ENCODE assay signal across 8 cellular contexts in genomic region chr20:845967-846893, GRCh38. TPM values are rescaled to one million over a fixed set of nuclear protein-coding genes. Genes with fewer than 3 reads are reported as not detected.
DNase-seq lines count a peak whose midpoint lies in the region; FAIRE-seq and TF ChIP-seq lines count a peak whose summit lies in the region.

No MANE protein-coding gene starts in this region.

- H3K36me3 ChIP-seq in Peyer's patch (no peaks in the 10 kb centered on the region), H1 (ENCODE audit: control insufficient read depth in 2 of 4, insufficient read depth in 4 of 4, low read length in 3 of 4) (no peaks in the 10 kb centered on the region)

- no peak overlapping the region for H3K56ac ChIP-seq in H1 (replicated peaks; ENCODE audit: insufficient read length, low read depth, low read length)

- H2BK15ac ChIP-seq in H1 (ENCODE audit: low read length) = no peak overlapping the region

- no peak for FAIRE-seq in H1 (lab: Jason Lieb, UNC)

- H3K4me3 ChIP-seq in Peyer's patch = peak overlapping the region in 3 of 4 donors; percentile 1 to 54 (median 51)
- H3K4me3 ChIP-seq in H1 (ENCODE audit: extremely low read depth in 1 of 4, insufficient read depth in 2 of 4, low read depth in 3 of 4, low read length in 4 of 4) = peak overlapping the region in 1 of 4 experiments; percentile 76; a peak in 2 of 8 replicates

- no peaks in the 10 kb centered on the region for H3K79me2 ChIP-seq in H1 (ENCODE audit: control insufficient read depth in 1 of 2, insufficient read depth in 2 of 2, low read length in 2 of 2)

- H3K27me3 Mint-ChIP-seq in activated CD4-positive, alpha-beta T cell treated with anti-CD3 and anti-CD28 coated beads, Interleukin-2, amount 10 ng/mL, durations not matched to agents 24 days and 14 days = no peaks in the 10 kb centered on the region

- TF ChIP-seq EP300 in H1 (IDR thresholded peaks at IDR 0.05; ENCODE audit: borderline replicate concordance in 1 of 2, low read depth in 2 of 2, low read length in 2 of 2) = no peak

- peak overlapping the region; percentile 87 for H3K4me3 Mint-ChIP-seq in activated CD4-positive, alpha-beta T cell treated with anti-CD3 and anti-CD28 coated beads, Interleukin-2, amount 10 ng/mL, durations not matched to agents 24 days and 14 days

- H2BK20ac ChIP-seq in H1 (ENCODE audit: low read length) = no peak overlapping the region

- DNase-seq in activated CD4-positive, alpha-beta T cell treated with anti-CD3 and anti-CD28 coated beads, Interleukin-2, amount 10 ng/mL, durations not matched to agents 24 days and 14 days = peak; percentile 75
- DNase-seq in activated CD4-positive, alpha-beta T cell treated with anti-CD3 and anti-CD28 coated beads, Interleukin-2, amount 50 U/mL, for 1 hour = no peak
- no peak for DNase-seq in Peyer's patch
- DNase-seq in H1 (ENCODE audit: low read depth in 1 of 2, low spot score in 2 of 2) = no peak
- DNase-seq in stimulated activated CD8-positive, alpha-beta memory T cell treated with anti-CD3 and anti-CD28 coated beads, Interleukin-4, amount 100 ng/mL, for 48 hours = peak; percentile 30
- no peak for DNase-seq in NCI-H187 (lab: John Stamatoyannopoulos, UW)
- no peak for DNase-seq in putamen (ENCODE audit: low spot score)
- DNase-seq in NCI-H526 treated with DMSO at 0.1 percent for 48 hours (lab: John Stamatoyannopoulos, UW) = no peak

- no peak for TF ChIP-seq RAD21 in H1 (IDR thresholded peaks at IDR 0.05 in 1 of 2, conservative IDR thresholded peaks at IDR 0.05 in 1 of 2; ENCODE audit: low read depth in 2 of 2, low read length in 2 of 2)

- H3K23me2 ChIP-seq in H1 (ENCODE audit: low read depth, low read length) = peaks cover 23% of the 10 kb centered on the region; the same call in 1 of the 2 replicates

- H3K4me1 Mint-ChIP-seq in activated CD4-positive, alpha-beta T cell treated with anti-CD3 and anti-CD28 coated beads, Interleukin-2, amount 10 ng/mL, durations not matched to agents 24 days and 14 days = peaks cover 51% of the 10 kb centered on the region

- H4K20me1 ChIP-seq in H1 (replicated peaks in 1 of 2; ENCODE audit: control insufficient read depth in 1 of 2, insufficient read depth in 2 of 2, low read length in 2 of 2) = peaks cover 7 to 19% of the 10 kb centered on the region in 2 experiments

- H4K5ac ChIP-seq in H1 (ENCODE audit: insufficient read length, low read depth, low read length) = no peak overlapping the region

- POLR2A ChIA-PET in H1 (lab: Charles Lee; ENCODE audit: partially characterized antibody) = interaction anchor here (0.8 to 1.4 kb wide), 5 partner anchors 9 to 109 kb away, joined by 3 to 5 read pairs (median 3); no protein-coding TSS in a partner anchor

- 0 out of 2 replicates have a peak overlapping the region, but pooled peaks have one; percentile 53 for H2AK5ac ChIP-seq in H1 (ENCODE audit: low read depth, low read length)

- intact Hi-C loops in activated CD4-positive, alpha-beta T cell treated with anti-CD3 and anti-CD28 coated beads, Interleukin-2, amount 10 ng/mL, durations not matched to agents 24 days and 14 days (cut with micrococcal nuclease) = loop anchor here (10.0 kb wide), 2 partner anchors 301 to 619 kb away; partner anchors contain the start of genes CSNK2A1 and NSFL1C

- H4K91ac ChIP-seq in H1 (replicated peaks; ENCODE audit: insufficient read length, low read length) = no peak overlapping the region

- no peak overlapping the region for H2BK120ac ChIP-seq in H1 (replicated peaks; ENCODE audit: low read depth, low read length)

- TF ChIP-seq CTCF in Peyer's patch (IDR thresholded peaks at IDR 0.05) (no peak), H1 (IDR thresholded peaks at IDR 0.05; ENCODE audit: control extremely low read depth in 1 of 3, insufficient read depth in 1 of 3, low read depth in 1 of 3, low read length in 3 of 3) (no peak)

- peak overlapping the region; percentile 83 for H3K27ac Mint-ChIP-seq in activated CD4-positive, alpha-beta T cell treated with anti-CD3 and anti-CD28 coated beads, Interleukin-2, amount 10 ng/mL, durations not matched to agents 24 days and 14 days

- no peak for TF ChIP-seq POLR2A in Peyer's patch (IDR thresholded peaks at IDR 0.05)
- TF ChIP-seq POLR2A in H1 (IDR thresholded peaks at IDR 0.05; ENCODE audit: control extremely low read depth in 1 of 2, low read depth in 2 of 2, low read length in 2 of 2) = no peak

- H3K27ac ChIP-seq in Peyer's patch = peak overlapping the region; percentile 9 to 78 (median 28)
- no peak overlapping the region for H3K27ac ChIP-seq in H1 (ENCODE audit: low read depth, low read length)

- CTCF ChIA-PET in H1 (lab: Charles Lee; ENCODE audit: partially characterized antibody) = interaction anchor here (0.6 to 2.9 kb wide), 14 partner anchors 8 to 127 kb away, joined by 3 to 9 read pairs (median 3); partner anchors contain the start of gene FAM110A

- no peak overlapping the region for H3K4ac ChIP-seq in H1 (replicated peaks; ENCODE audit: insufficient read length, low read depth, low read length)

- peaks cover 18% of the 10 kb centered on the region for H3K36me3 Mint-ChIP-seq in activated CD4-positive, alpha-beta T cell treated with anti-CD3 and anti-CD28 coated beads, Interleukin-2, amount 10 ng/mL, durations not matched to agents 24 days and 14 days (ENCODE audit: low read depth)

- no peak overlapping the region for H3K23ac ChIP-seq in H1 (ENCODE audit: insufficient read length)

- no peaks in the 10 kb centered on the region for H3K9me3 ChIP-seq in Peyer's patch
- no peaks in the 10 kb centered on the region for H3K9me3 ChIP-seq in H1 (ENCODE audit: insufficient read depth in 2 of 2, low read depth in 1 of 2, low read length in 1 of 2)

- H3K14ac ChIP-seq in H1 (ENCODE audit: insufficient read length) = no peak overlapping the region

- WGBS in H1 (ENCODE audit: extremely low coverage in 1 of 2, insufficient coverage in 1 of 2, insufficient read length in 1 of 2, insufficient replicate concordance in 2 of 2, low coverage in 1 of 2, low lambda C conversion rate in 2 of 2, missing lambda C conversion rate in 1 of 2), 2 experiments = 89% methylated on average over 11 of the region's 11 CpGs; no CpG with 5 or more reads in 1 of the 2 experiments

- H3K79me1 ChIP-seq in H1 (ENCODE audit: low read depth, low read length) = no peaks in the 10 kb centered on the region; the same call in 1 of the 2 replicates

- no peak overlapping the region for H2AFZ ChIP-seq in H1 (ENCODE audit: low read length)

- H3K27me3 ChIP-seq in Peyer's patch = no peaks in the 10 kb centered on the region
- H3K27me3 ChIP-seq in H1 (replicated peaks in 1 of 4; ENCODE audit: control insufficient read depth in 3 of 4, extremely low read depth in 1 of 4, insufficient read depth in 3 of 4, low read length in 3 of 4) = peaks cover 2 to 36% (median 30%) of the 10 kb centered on the region in 4 experiments

- no peak overlapping the region for H2BK5ac ChIP-seq in H1 (ENCODE audit: low read depth, low read length)

- H4K8ac ChIP-seq in H1 (ENCODE audit: extremely low read depth, insufficient read depth, low read length) = no peak overlapping the region

- H3K9ac ChIP-seq in H1 (replicated peaks in 1 of 4; ENCODE audit: extremely low read depth in 1 of 4, low read depth in 3 of 4, low read length in 3 of 4) = no peak overlapping the region

- H3K4me1 ChIP-seq in Peyer's patch (peaks cover 4 to 49% (median 13%) of the 10 kb centered on the region in 4 donors), H1 (replicated peaks in 1 of 4; ENCODE audit: control insufficient read depth in 3 of 4, insufficient read depth in 4 of 4, low read length in 3 of 4) (peaks cover 3 to 30% (median 15%) of the 10 kb centered on the region in 4 experiments)

- peaks cover 8% of the 10 kb centered on the region for H3K9me3 Mint-ChIP-seq in activated CD4-positive, alpha-beta T cell treated with anti-CD3 and anti-CD28 coated beads, Interleukin-2, amount 10 ng/mL, durations not matched to agents 24 days and 14 days

- peak overlapping the region; percentile 79 to 84; a peak in 3 of 4 replicates for H3K4me2 ChIP-seq in H1 (ENCODE audit: insufficient read depth in 1 of 2, low read depth in 2 of 2, low read length in 2 of 2)

- H3K18ac ChIP-seq in H1 (ENCODE audit: extremely low read depth, low read length) = no peak overlapping the region

- H2BK12ac ChIP-seq in H1 (ENCODE audit: low read depth, low read length) = no peak overlapping the region

TF ChIP-seq in H1, 55 proteins besides CTCF, POLR2A, EP300 and RAD21:
- TF ChIP-seq SIX5 (IDR thresholded peaks at IDR 0.05; ENCODE audit: low read depth, low read length) = no peak
- no peak for TF ChIP-seq SP2 (IDR thresholded peaks at IDR 0.05; ENCODE audit: low read length)
- no peak for TF ChIP-seq SUZ12 (IDR thresholded peaks at IDR 0.05; ENCODE audit: low read length)
- no peak for TF ChIP-seq TCF12 (IDR thresholded peaks at IDR 0.05; ENCODE audit: low read depth, low read length)
- no peak for TF ChIP-seq CTBP2 (IDR thresholded peaks at IDR 0.05; ENCODE audit: borderline replicate concordance, insufficient read depth, insufficient read length, low read length)
- TF ChIP-seq RNF2 (IDR thresholded peaks at IDR 0.05; ENCODE audit: borderline replicate concordance, low read depth, low read length, missing control alignments, poor library complexity, severe bottlenecking) = no peak
- TF ChIP-seq BCL11A (IDR thresholded peaks at IDR 0.05; ENCODE audit: low read depth in 2 of 2, low read length in 2 of 2) = no peak
- no peak for TF ChIP-seq CBX8 (IDR thresholded peaks at IDR 0.05; ENCODE audit: borderline replicate concordance, low read depth, low read length)
- no peak for TF ChIP-seq SAP30 (IDR thresholded peaks at IDR 0.05; ENCODE audit: insufficient read depth, insufficient replicate concordance, low read length)
- TF ChIP-seq RBBP5 (IDR thresholded peaks at IDR 0.05; ENCODE audit: borderline replicate concordance, low read depth, low read length) = no peak
- no peak for TF ChIP-seq TAF1 (IDR thresholded peaks at IDR 0.05; ENCODE audit: low read depth, low read length)
- TF ChIP-seq RXRA (IDR thresholded peaks at IDR 0.05; ENCODE audit: insufficient read depth, low read depth, low read length) = no peak
- TF ChIP-seq JUN (IDR thresholded peaks at IDR 0.05; ENCODE audit: low read depth, low read length) = no peak

RNA-seq across cellular contexts. Expression of gene FAM110A, which starts 12.7 kb away (rescaled TPM):
- total RNA-seq in activated CD4-positive, alpha-beta T cell treated with anti-CD3 and anti-CD28 coated beads, Interleukin-2, amount 10 ng/mL, durations not matched to agents 24 days and 14 days = 13.3 and 15.4 TPM in 2 replicates
- total RNA-seq in Peyer's patch = 10 to 100 TPM in 2 of 4 donors, 1 to 10 TPM in 2; 5.1 to 15.7 (median 12.7) TPM
- total RNA-seq in H1 (2021; fragmentation: NEBNext Ultra II Directional; extraction: Animal tissue kit (Norgen Biotek cat#: 25700)) = 10.9 and 13.1 TPM in 2 replicates
- polyA plus RNA-seq in H1 (2011; rRNA removed) = 10.1 and 18.5 TPM in 2 replicates
- 9.7 TPM for polyA plus RNA-seq in H1 (2011; cell fraction: cytosol; rRNA removed)
- 15.1 TPM for polyA plus RNA-seq in H1 (2011; cell fraction: nucleus; rRNA removed)
- 4.4 to 8.9 TPM (median 8.4 TPM) in 4 replicates for polyA plus RNA-seq in H1 (2012, experiment 1 of 2)
- polyA plus RNA-seq in H1 (2012, experiment 2 of 2) = 9.9 TPM
- polyA plus RNA-seq in H1 (2013, experiment 1 of 2) = 10.3 TPM
- polyA plus RNA-seq in H1 (2013, experiment 2 of 2) = 10.5 TPM
- polyA minus RNA-seq in H1 (2011; rRNA and poly(A)+ RNA removed) = 1.7 and 3.0 TPM in 2 replicates
- polyA minus RNA-seq in H1 (2011; cell fraction: cytosol; rRNA and poly(A)+ RNA removed) = 3.0 TPM
- 7.3 TPM for polyA minus RNA-seq in H1 (2011; cell fraction: nucleus; rRNA and poly(A)+ RNA removed)

Comparison
In these comparisons a context has a peak if more than half of its experiments do, and no peak if none do; other contexts are left out.
1. DNase-seq: peak in activated CD4-positive, alpha-beta T cell treated with anti-CD3 and anti-CD28 coated beads, Interleukin-2, amount 10 ng/mL, durations not matched to agents 24 days and 14 days (single experiment) and stimulated activated CD8-positive, alpha-beta memory T cell treated with anti-CD3 and anti-CD28 coated beads, Interleukin-4, amount 100 ng/mL, for 48 hours (single experiment); none in activated CD4-positive, alpha-beta T cell treated with anti-CD3 and anti-CD28 coated beads, Interleukin-2, amount 50 U/mL, for 1 hour (single experiment), Peyer's patch (0 of 3), H1 (0 of 2), NCI-H187 (0 of 2), putamen (single experiment) and NCI-H526 treated with DMSO at 0.1 percent for 48 hours (single experiment).